2 cellular contexts compared by ENCODE assay signal in genomic region chr17:44920565-44920940, GRCh38.
TF ChIP-seq lines count a peak whose summit lies in the region.

No MANE protein-coding gene starts in this region.

TF ChIP-seq in IMR-90, 13 proteins besides CTCF, POLR2A, EP300 and RAD21:
- TF ChIP-seq CHD1 (IDR thresholded peaks at IDR 0.05; ENCODE audit: low read depth, low read length) (no peak), MXI1 (IDR thresholded peaks at IDR 0.05; ENCODE audit: borderline replicate concordance, low read depth, low read length) (no peak), FOS (IDR thresholded peaks at IDR 0.05; ENCODE audit: low read depth, low read length) (no peak), USF2 (IDR thresholded peaks at IDR 0.05; ENCODE audit: low read depth, low read length) (no peak), MAZ (IDR thresholded peaks at IDR 0.05; ENCODE audit: borderline replicate concordance, low read depth, low read length) (no peak), RCOR1 (IDR thresholded peaks at IDR 0.05; ENCODE audit: insufficient replicate concordance, low read length) (no peak), SMC3 (IDR thresholded peaks at IDR 0.05; ENCODE audit: low read depth, low read length) (no peak), ELK1 (IDR thresholded peaks at IDR 0.05; ENCODE audit: borderline replicate concordance, low read depth, low read length) (no peak), NFE2L2 (IDR thresholded peaks at IDR 0.05; ENCODE audit: low read depth, low read length) (no peak), BHLHE40 (IDR thresholded peaks at IDR 0.05; ENCODE audit: low read depth, low read length) (no peak), RFX5 (IDR thresholded peaks at IDR 0.05; ENCODE audit: low read depth, low read length) (no peak), MAFK (IDR thresholded peaks at IDR 0.05; ENCODE audit: low read depth, low read length) (no peak), CEBPB (IDR thresholded peaks at IDR 0.05; ENCODE audit: low read depth, low read length) (no peak)

TF ChIP-seq in H1, 55 proteins besides CTCF, POLR2A, EP300 and RAD21:
- no peak for TF ChIP-seq POLR2AphosphoS5 (IDR thresholded peaks at IDR 0.05; ENCODE audit: low read depth, low read length)
- no peak for TF ChIP-seq ATF3 (IDR thresholded peaks at IDR 0.05; ENCODE audit: insufficient read depth, low read depth, low read length)
- no peak for TF ChIP-seq SP2 (IDR thresholded peaks at IDR 0.05; ENCODE audit: low read length)
- TF ChIP-seq GTF2F1 (IDR thresholded peaks at IDR 0.05; ENCODE audit: borderline replicate concordance, low read depth, low read length), result no peak
- no peak for TF ChIP-seq SRF (IDR thresholded peaks at IDR 0.05; ENCODE audit: low read depth, low read length)
- TF ChIP-seq CHD2 (IDR thresholded peaks at IDR 0.05; ENCODE audit: low read length), result no peak
- TF ChIP-seq TAF7 (optimal IDR thresholded peaks at IDR 0.05; ENCODE audit: borderline replicate concordance, low read depth, low read length), result no peak
- no peak for TF ChIP-seq SAP30 (IDR thresholded peaks at IDR 0.05; ENCODE audit: insufficient read depth, insufficient replicate concordance, low read length)
- TF ChIP-seq TCF12 (IDR thresholded peaks at IDR 0.05; ENCODE audit: low read depth, low read length), result no peak
- no peak for TF ChIP-seq E2F6 (IDR thresholded peaks at IDR 0.05)
- TF ChIP-seq SP4 (IDR thresholded peaks at IDR 0.05; ENCODE audit: low read length), result no peak
- TF ChIP-seq RFX5 (IDR thresholded peaks at IDR 0.05; ENCODE audit: borderline replicate concordance, low read depth, low read length), result no peak
- no peak for TF ChIP-seq RXRA (IDR thresholded peaks at IDR 0.05; ENCODE audit: insufficient read depth, low read depth, low read length)
- TF ChIP-seq MAFK (IDR thresholded peaks at IDR 0.05; ENCODE audit: low read depth, low read length), result no peak
TF ChIP-seq in H1: peak in this region for 0.
